ENCODE assay signal across 19 cellular contexts in genomic region chr2:237209885-237210284, GRCh38.
"Had no signal": no experiment of that assay in that cellular context is flagged by ENCODE, and none has a peak within 500 bp of the region (broad histone marks: within the 10 kb centered on the region; RNA-seq: fewer than 3 reads in every experiment).

No MANE protein-coding gene starts in this region.

- H3K9me3 ChIP-seq: lower lobe of right lung, pancreas, transverse colon had no signal

- H3K36me3 ChIP-seq: cardiac muscle cell, lower lobe of right lung, neural progenitor cell, pancreas, transverse colon had no signal

- ATAC-seq: activated CD8-positive, alpha-beta memory T cell treated with anti-CD3 and anti-CD28 coated beads, Interleukin-2, amount 10 ng/mL, durations not matched to agents 7 days and 5 days; lower lobe of right lung; pancreas had no signal

- H3K27me3 Mint-ChIP-seq: activated CD8-positive, alpha-beta memory T cell treated with anti-CD3 and anti-CD28 coated beads, Interleukin-2, amount 10 ng/mL, durations not matched to agents 7 days and 5 days had no signal

- H3K9me3 Mint-ChIP-seq: activated naive CD4-positive, alpha-beta T cell treated with anti-CD3 and anti-CD28 coated beads, Interleukin-2, amount 10 ng/mL, durations not matched to agents 7 days and 5 days; activated T-cell treated with anti-CD3 and anti-CD28 coated beads, Interleukin-2, amount 50 U/mL, for 24 hours; immature natural killer cell; neural progenitor cell had no signal

- DNase-seq: activated CD4-positive, alpha-beta T cell treated with anti-CD3 and anti-CD28 coated beads, Interleukin-2, amount 50 U/mL, for 48 hours; activated CD8-positive, alpha-beta memory T cell treated with anti-CD3 and anti-CD28 coated beads, Interleukin-2, amount 10 ng/mL, durations not matched to agents 7 days and 5 days; activated naive CD4-positive, alpha-beta T cell treated with anti-CD3 and anti-CD28 coated beads, Interleukin-2, amount 10 ng/mL, durations not matched to agents 7 days and 5 days; activated T-cell treated with anti-CD3 and anti-CD28 coated beads, Interleukin-2, amount 50 U/mL, for 24 hours; erythroblast; glutamatergic neuron; immature natural killer cell; lower lobe of right lung; pancreas; stimulated activated CD4-positive, alpha-beta T cell treated with anti-CD3 and anti-CD28 coated beads, Interleukin-15, amount 100 ng/mL, for 24 hours; stimulated activated CD4-positive, alpha-beta T cell treated with anti-CD3 and anti-CD28 coated beads, Interleukin-4, amount 100 ng/mL, for 1 hour; stimulated activated naive CD4-positive, alpha-beta T cell; substantia nigra; T-helper 1 cell; T1000; transverse colon had no signal

- H3K27ac Mint-ChIP-seq: activated CD8-positive, alpha-beta memory T cell treated with anti-CD3 and anti-CD28 coated beads, Interleukin-2, amount 10 ng/mL, durations not matched to agents 7 days and 5 days; activated naive CD4-positive, alpha-beta T cell treated with anti-CD3 and anti-CD28 coated beads, Interleukin-2, amount 10 ng/mL, durations not matched to agents 7 days and 5 days; activated T-cell treated with anti-CD3 and anti-CD28 coated beads, Interleukin-2, amount 50 U/mL, for 24 hours; immature natural killer cell; neural progenitor cell had no signal

- H3K4me3 ChIP-seq: cardiac muscle cell, lower lobe of right lung, neural progenitor cell, pancreas, transverse colon had no signal

- H3K9ac ChIP-seq: neural progenitor cell had no signal

- H3K36me3 Mint-ChIP-seq: activated CD8-positive, alpha-beta memory T cell treated with anti-CD3 and anti-CD28 coated beads, Interleukin-2, amount 10 ng/mL, durations not matched to agents 7 days and 5 days; activated naive CD4-positive, alpha-beta T cell treated with anti-CD3 and anti-CD28 coated beads, Interleukin-2, amount 10 ng/mL, durations not matched to agents 7 days and 5 days; immature natural killer cell; neural progenitor cell had no signal

- H3K27ac ChIP-seq: cardiac muscle cell, neural progenitor cell, pancreas, VCaP had no signal

- H2AFZ ChIP-seq: neural progenitor cell had no signal

- H3K4me1 Mint-ChIP-seq: activated CD8-positive, alpha-beta memory T cell treated with anti-CD3 and anti-CD28 coated beads, Interleukin-2, amount 10 ng/mL, durations not matched to agents 7 days and 5 days; activated naive CD4-positive, alpha-beta T cell treated with anti-CD3 and anti-CD28 coated beads, Interleukin-2, amount 10 ng/mL, durations not matched to agents 7 days and 5 days; immature natural killer cell had no signal

- H3K4me3 Mint-ChIP-seq: activated CD8-positive, alpha-beta memory T cell treated with anti-CD3 and anti-CD28 coated beads, Interleukin-2, amount 10 ng/mL, durations not matched to agents 7 days and 5 days; activated naive CD4-positive, alpha-beta T cell treated with anti-CD3 and anti-CD28 coated beads, Interleukin-2, amount 10 ng/mL, durations not matched to agents 7 days and 5 days; activated T-cell treated with anti-CD3 and anti-CD28 coated beads, Interleukin-2, amount 50 U/mL, for 24 hours; immature natural killer cell; neural progenitor cell had no signal

- H3K4me2 ChIP-seq: neural progenitor cell had no signal

- H3K27me3 ChIP-seq: cardiac muscle cell, neural progenitor cell, pancreas, transverse colon had no signal

- H3K4me1 ChIP-seq: pancreas had no signal
